In the genomic region with DNA sequence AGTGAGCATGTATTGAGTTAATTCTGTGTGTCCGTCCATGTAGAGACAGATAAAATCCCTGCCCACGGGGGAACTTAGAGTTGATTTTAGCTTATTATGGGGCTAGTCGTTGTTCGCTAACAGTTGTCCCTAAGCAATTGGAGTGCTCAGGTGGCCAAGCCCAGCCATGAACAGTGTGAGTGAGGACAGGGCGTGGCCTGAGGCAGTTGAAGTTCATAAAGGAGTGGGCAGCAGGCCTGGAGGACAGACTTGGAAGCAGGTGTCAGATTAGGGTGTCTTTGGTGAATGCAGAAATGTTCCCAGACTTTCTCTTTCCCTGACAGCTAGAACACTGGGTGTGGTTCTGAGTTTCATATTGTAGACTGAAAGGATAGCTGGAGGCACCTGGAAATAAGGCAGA, we compare ENCODE assay signal across 20 cellular contexts. TPM values are rescaled to one million over a fixed set of nuclear protein-coding genes. Genes with fewer than 3 reads are reported as not detected.
DNase-seq lines count a peak whose midpoint lies in the region; ATAC-seq and TF ChIP-seq lines count a peak whose summit lies in the region.
"Had no signal": no experiment of that assay in that cellular context is flagged by ENCODE, and none has a peak within 500 bp of the region (broad histone marks: within the 10 kb centered on the region; RNA-seq: fewer than 3 reads in every experiment).

No MANE protein-coding gene starts in this region.

- no peaks in the 10 kb centered on the region for H3K79me2 ChIP-seq in neural progenitor cell (ENCODE audit: low read depth)

- H3K4me3 Mint-ChIP-seq in neural progenitor cell, result no peak overlapping the region
- H3K4me3 Mint-ChIP-seq: B cell; CD4-positive, CD25-positive, alpha-beta regulatory T cell; CD8-positive, alpha-beta T cell; GM23338; HFFc6 had no signal

- H3K4me2 ChIP-seq in neural progenitor cell, result no peak overlapping the region
- H3K4me2 ChIP-seq: BLaER1, GM23338 had no signal

- H3K27me3 Mint-ChIP-seq in neural progenitor cell (ENCODE audit: insufficient read depth, low read depth), result peaks cover 8% of the 10 kb centered on the region

- H4K20me1 ChIP-seq in neural progenitor cell (ENCODE audit: low read depth), result no peaks in the 10 kb centered on the region
- H4K20me1 ChIP-seq: BLaER1 had no signal

- H3K4me1 ChIP-seq in neural progenitor cell, result no peaks in the 10 kb centered on the region
- H3K4me1 ChIP-seq: Caco-2, HAP-1 had no signal

- no peak for TF ChIP-seq CTCF in neural progenitor cell (IDR thresholded peaks at IDR 0.05)

- no peak overlapping the region for H3K4me3 ChIP-seq in H7 (ENCODE audit: insufficient read depth, low read depth, low read length)
- no peak overlapping the region for H3K4me3 ChIP-seq in neural progenitor cell
- H3K4me3 ChIP-seq: BLaER1, GM12878, GM23338, HAP-1 had no signal

- H3K27me3 ChIP-seq in H7 (ENCODE audit: control insufficient read depth, insufficient read depth, low read length) (no peaks in the 10 kb centered on the region; the same call in 1 of the 2 replicates), neural progenitor cell (no peaks in the 10 kb centered on the region)
- H3K27me3 ChIP-seq: BLaER1 had no signal

- H3K27ac Mint-ChIP-seq in neural progenitor cell, result peak overlapping the region; percentile 72
- H3K27ac Mint-ChIP-seq: B cell; CD4-positive, CD25-positive, alpha-beta regulatory T cell; CD8-positive, alpha-beta T cell; GM23338; HFFc6 had no signal

- peak; percentile 5 for DNase-seq in H7
- no peak for DNase-seq in left colon
- no peak for DNase-seq in neural progenitor cell (ENCODE audit: low spot score)
- DNase-seq in DMS153 (lab: John Stamatoyannopoulos, UW), result no peak
- DNase-seq in NK-92 (lab: John Stamatoyannopoulos, UW; ENCODE audit: unreplicated experiment), result no peak
- DNase-seq in germinal center (ENCODE audit: low spot score), result no peak
- DNase-seq: Caco-2; CD4-positive, CD25-positive, alpha-beta regulatory T cell; CD8-positive, alpha-beta T cell; DMS79; EL; GDM1; HFFc6 had no signal

- H3K9me3 Mint-ChIP-seq in neural progenitor cell, result no peaks in the 10 kb centered on the region
- H3K9me3 Mint-ChIP-seq: CD8-positive, alpha-beta T cell; GM23338; HFFc6 had no signal

- H3K36me3 Mint-ChIP-seq in neural progenitor cell, result no peaks in the 10 kb centered on the region
- H3K36me3 Mint-ChIP-seq: CD4-positive, CD25-positive, alpha-beta regulatory T cell; CD8-positive, alpha-beta T cell had no signal

- H3K4me1 Mint-ChIP-seq in neural progenitor cell, result peaks cover 4% of the 10 kb centered on the region
- H3K4me1 Mint-ChIP-seq: B cell had no signal

- peak; percentile 72 for ATAC-seq in left colon
- ATAC-seq: CD8-positive, alpha-beta T cell; GM12878; GM23338 had no signal

- H3K36me3 ChIP-seq in H7 (replicated peaks; ENCODE audit: control insufficient read depth, insufficient read depth, low read length) (no peaks in the 10 kb centered on the region), neural progenitor cell (no peaks in the 10 kb centered on the region)
- H3K36me3 ChIP-seq: BLaER1, HAP-1 had no signal

- no peak overlapping the region for H2AFZ ChIP-seq in neural progenitor cell (replicated peaks)
- H2AFZ ChIP-seq: GM23338 had no signal

- H3K9me3 ChIP-seq in neural progenitor cell (ENCODE audit: low read depth), result no peaks in the 10 kb centered on the region
- H3K9me3 ChIP-seq: BLaER1, Caco-2, HAP-1 had no signal

- intact Hi-C loops in left colon (cut with DNase I, micrococcal nuclease), result no loop called here

- no peak overlapping the region for H3K27ac ChIP-seq in neural progenitor cell
- H3K27ac ChIP-seq: 22Rv1, BLaER1, C4-2B had no signal

- H3K9ac ChIP-seq in neural progenitor cell, result no peak overlapping the region
- H3K9ac ChIP-seq: BLaER1 had no signal

- H3F3A ChIP-seq in neural progenitor cell (ENCODE audit: low read depth), result no peaks in the 10 kb centered on the region

RNA-seq across cellular contexts. Expression of gene FGD5, which starts 59.9 kb away (rescaled TPM):
- 19.8 and 25.8 TPM in 2 replicates for total RNA-seq in H7 (2014; rRNA removed; shearing (Covaris generic))
- total RNA-seq in left colon (1 to 10 TPM; 5.8 to 9.8 TPM), neural progenitor cell (ENCODE audit: low replicate concordance) (0.24 and 0.25 TPM in 2 replicates)
- total RNA-seq: B cell; CD8-positive, alpha-beta T cell; HFFc6 had no signal
